12 cellular contexts compared by ENCODE assay signal in genomic region chr2:9258953-9259399, GRCh38. TPM values are rescaled to one million over a fixed set of nuclear protein-coding genes. Genes with fewer than 3 reads are reported as not detected.
DNase-seq lines count a peak whose midpoint lies in the region; TF ChIP-seq lines count a peak whose summit lies in the region.
"Had no signal": no experiment of that assay in that cellular context is flagged by ENCODE, and none has a peak within 500 bp of the region (broad histone marks: within the 10 kb centered on the region; RNA-seq: fewer than 3 reads in every experiment).

No MANE protein-coding gene starts in this region.

- TF ChIP-seq CTCF in RWPE1 (conservative IDR thresholded peaks at IDR 0.05; ENCODE audit: low read depth) (no peak), fibroblast of lung (conservative IDR thresholded peaks at IDR 0.05 in 1 of 2, IDR thresholded peaks at IDR 0.05 in 1 of 2; ENCODE audit: low read depth in 1 of 2, low read length in 2 of 2) (no peak), thyroid gland (IDR thresholded peaks at IDR 0.05) (no peak)

- H3K9me3 ChIP-seq in fibroblast of lung (ENCODE audit: control insufficient read depth, insufficient read depth, low read depth, low read length), result no peaks in the 10 kb centered on the region
- H3K9me3 ChIP-seq in muscle layer of colon (ENCODE audit: low read length), result no peaks in the 10 kb centered on the region
- H3K9me3 ChIP-seq in thyroid gland, result no peaks in the 10 kb centered on the region

- POLR2A ChIA-PET in RWPE1 (lab: Yijun Ruan, JAX; ENCODE audit: low non-redundant PET), result no interaction called here

- H3K4me3 Mint-ChIP-seq in activated T-helper 2 cell treated with anti-CD3 and anti-CD28 coated beads, Interferon-gamma antibody, Interleukin-2, Interleukin-4, amounts not matched to agents 10 μg/mL and 5 μg/mL and 100 μg/mL, durations not matched to agents 14 hours and 24 hours and 36 hours (ENCODE audit: low read depth), result no peak overlapping the region
- H3K4me3 Mint-ChIP-seq: stimulated activated naive CD8-positive, alpha-beta T cell treated with anti-CD3 and anti-CD28 coated beads, Interleukin-15, amount 100 ng/mL, for 72 hours had no signal

- no peak overlapping the region for H3K27ac Mint-ChIP-seq in activated T-helper 2 cell treated with anti-CD3 and anti-CD28 coated beads, Interferon-gamma antibody, Interleukin-2, Interleukin-4, amounts not matched to agents 10 μg/mL and 5 μg/mL and 100 μg/mL, durations not matched to agents 14 hours and 24 hours and 36 hours
- H3K27ac Mint-ChIP-seq: stimulated activated naive CD8-positive, alpha-beta T cell treated with anti-CD3 and anti-CD28 coated beads, Interleukin-15, amount 100 ng/mL, for 72 hours had no signal

- peak overlapping the region; percentile 72 for H3K4me2 ChIP-seq in fibroblast of lung (ENCODE audit: extremely low read depth, insufficient read depth, low read length)
- H3K4me2 ChIP-seq: KMS-11 had no signal

- H3K36me3 ChIP-seq in fibroblast of lung (ENCODE audit: control insufficient read depth, insufficient read depth, low read length) (no peaks in the 10 kb centered on the region), muscle layer of colon (ENCODE audit: insufficient read depth, low read length) (no peaks in the 10 kb centered on the region), thyroid gland (no peaks in the 10 kb centered on the region)

- peaks cover 4% of the 10 kb centered on the region for H3K27me3 Mint-ChIP-seq in activated T-helper 2 cell treated with anti-CD3 and anti-CD28 coated beads, Interferon-gamma antibody, Interleukin-2, Interleukin-4, amounts not matched to agents 10 μg/mL and 5 μg/mL and 100 μg/mL, durations not matched to agents 14 hours and 24 hours and 36 hours (ENCODE audit: low read depth)

- H3K79me2 ChIP-seq in fibroblast of lung (ENCODE audit: control insufficient read depth, insufficient read depth, low read length), result peaks cover 69% of the 10 kb centered on the region

- intact Hi-C loops in thyroid gland (cut with DNase I), result no loop called here
- intact Hi-C loops in activated T-helper 2 cell treated with anti-CD3 and anti-CD28 coated beads, Interferon-gamma antibody, Interleukin-2, Interleukin-4, amounts not matched to agents 10 μg/mL and 5 μg/mL and 100 μg/mL, durations not matched to agents 14 hours and 24 hours and 36 hours (cut with micrococcal nuclease), result no loop called here

- peak overlapping the region; percentile 29 for H2AFZ ChIP-seq in fibroblast of lung (ENCODE audit: low read length)

- H4K20me1 ChIP-seq in fibroblast of lung (ENCODE audit: control insufficient read depth, extremely low read depth, insufficient read depth, low read length), result no peaks in the 10 kb centered on the region

- CTCF ChIA-PET in RWPE1 (lab: Yijun Ruan, JAX), result no interaction called here

- WGBS in thyroid gland, 2 donors, result 42 to 59% methylated on average over 12 of the region's 12 CpGs

- H3K9me3 Mint-ChIP-seq in activated T-helper 2 cell treated with anti-CD3 and anti-CD28 coated beads, Interferon-gamma antibody, Interleukin-2, Interleukin-4, amounts not matched to agents 10 μg/mL and 5 μg/mL and 100 μg/mL, durations not matched to agents 14 hours and 24 hours and 36 hours, result no peaks in the 10 kb centered on the region
- H3K9me3 Mint-ChIP-seq: stimulated activated naive CD8-positive, alpha-beta T cell treated with anti-CD3 and anti-CD28 coated beads, Interleukin-15, amount 100 ng/mL, for 72 hours had no signal

- H3K4me3 ChIP-seq in fibroblast of lung (replicated peaks in 1 of 4; ENCODE audit: control extremely low read depth in 1 of 4, insufficient read depth in 1 of 4, low read depth in 3 of 4, low read length in 4 of 4), result peak overlapping the region in 1 of 4 experiments; percentile 11
- H3K4me3 ChIP-seq in muscle layer of colon (ENCODE audit: low read depth in 1 of 2, low read length in 2 of 2), result peak overlapping the region; percentile 21 to 27
- H3K4me3 ChIP-seq in thyroid gland (replicated peaks in 1 of 3), result no peak overlapping the region

- no peaks in the 10 kb centered on the region for H3K36me3 Mint-ChIP-seq in activated T-helper 2 cell treated with anti-CD3 and anti-CD28 coated beads, Interferon-gamma antibody, Interleukin-2, Interleukin-4, amounts not matched to agents 10 μg/mL and 5 μg/mL and 100 μg/mL, durations not matched to agents 14 hours and 24 hours and 36 hours (ENCODE audit: low read depth)

- H3K9ac ChIP-seq in fibroblast of lung (ENCODE audit: insufficient read depth, low read length) (peak overlapping the region; percentile 46), muscle layer of colon (ENCODE audit: low read length) (no peak overlapping the region)
- H3K9ac ChIP-seq: KMS-11 had no signal

- no peak for TF ChIP-seq POLR2A in thyroid gland (IDR thresholded peaks at IDR 0.05)

- no peaks in the 10 kb centered on the region for H3K27me3 ChIP-seq in fibroblast of lung (ENCODE audit: control insufficient read depth, insufficient read depth, low read length)
- H3K27me3 ChIP-seq in muscle layer of colon (ENCODE audit: control insufficient read depth in 1 of 2, insufficient read depth in 2 of 2, low read length in 2 of 2), result no peaks in the 10 kb centered on the region
- H3K27me3 ChIP-seq in thyroid gland, result no peaks in the 10 kb centered on the region

- no peaks in the 10 kb centered on the region for H3K4me1 Mint-ChIP-seq in activated T-helper 2 cell treated with anti-CD3 and anti-CD28 coated beads, Interferon-gamma antibody, Interleukin-2, Interleukin-4, amounts not matched to agents 10 μg/mL and 5 μg/mL and 100 μg/mL, durations not matched to agents 14 hours and 24 hours and 36 hours (ENCODE audit: low read depth)

- peaks cover 34% of the 10 kb centered on the region for H3K4me1 ChIP-seq in fibroblast of lung (ENCODE audit: control insufficient read depth, extremely low read depth, insufficient read depth, low read length)
- H3K4me1 ChIP-seq in muscle layer of colon (ENCODE audit: insufficient read depth, low read length), result peaks cover 76% of the 10 kb centered on the region
- H3K4me1 ChIP-seq in thyroid gland, result peaks cover 61 to 75% of the 10 kb centered on the region in 2 donors

- H3K27ac ChIP-seq in RWPE1 (peak overlapping the region; percentile 66), fibroblast of lung (ENCODE audit: insufficient read depth, low read length) (peak overlapping the region; percentile 58), muscle layer of colon (ENCODE audit: low read depth, low read length) (peak overlapping the region; percentile 77), thyroid gland (peak overlapping the region; percentile 28 to 81 (median 42))
- H3K27ac ChIP-seq: KMS-11 had no signal

- DNase-seq in RWPE1 (ENCODE audit: low spot score) (no peak), fibroblast of lung (ENCODE audit: low read depth in 2 of 2) (peak; percentile 50 to 51), thyroid gland (no peak), HuH-7.5 (ENCODE audit: low spot score) (no peak), DMS53 (lab: John Stamatoyannopoulos, UW) (no peak), HUDEP-2 (lab: John Stamatoyannopoulos, UW; ENCODE audit: unreplicated experiment in 76 of 76) (no peak)
- no peak for DNase-seq in activated T-helper 2 cell treated with anti-CD3 and anti-CD28 coated beads, Interferon-gamma antibody, Interleukin-2, Interleukin-4, amounts not matched to agents 10 μg/mL and 5 μg/mL and 100 μg/mL, durations not matched to agents 14 hours and 24 hours and 36 hours (ENCODE audit: low spot score)
- DNase-seq: activated CD4-positive, alpha-beta T cell treated with anti-CD3 and anti-CD28 coated beads, Interleukin-2, amount 50 U/mL, for 4 hours; NCI-H2227 treated with DMSO at 0.1 percent for 48 hours; stimulated activated naive CD8-positive, alpha-beta T cell treated with anti-CD3 and anti-CD28 coated beads, Interleukin-15, amount 100 ng/mL, for 72 hours had no signal

RNA-seq across cellular contexts. Expression of gene ASAP2, which starts 52.4 kb away (rescaled TPM):
- 16.4 and 19.2 TPM in 2 replicates for total RNA-seq in fibroblast of lung
- polyA plus RNA-seq in fibroblast of lung, result 19.9 and 24.0 TPM in 2 replicates
- 10.2 and 11.4 TPM in 2 replicates for polyA plus RNA-seq in fibroblast of lung (2012)
- 10.2 and 14.3 TPM in 2 replicates for polyA minus RNA-seq in fibroblast of lung (ENCODE audit: low replicate concordance)
- 10 to 100 TPM; 40.3 to 55.3 (median 47.3) TPM for total RNA-seq in thyroid gland
- total RNA-seq in activated T-helper 2 cell treated with anti-CD3 and anti-CD28 coated beads, Interferon-gamma antibody, Interleukin-2, Interleukin-4, amounts not matched to agents 10 μg/mL and 5 μg/mL and 100 μg/mL, durations not matched to agents 14 hours and 24 hours and 36 hours, result 0.74 and 0.96 TPM in 2 replicates

Comparison
In these comparisons a context has a peak if more than half of its experiments do, and no peak if none do; other contexts are left out.
1. DNase-seq: peak in fibroblast of lung (2 of 2); none in RWPE1 (single experiment), thyroid gland (0 of 2), HuH-7.5 (single experiment), DMS53 (single experiment), HUDEP-2 (0 of 76) and activated T-helper 2 cell treated with anti-CD3 and anti-CD28 coated beads, Interferon-gamma antibody, Interleukin-2, Interleukin-4, amounts not matched to agents 10 μg/mL and 5 μg/mL and 100 μg/mL, durations not matched to agents 14 hours and 24 hours and 36 hours (single experiment).
2. H3K4me3 ChIP-seq: peak in muscle layer of colon (2 of 2); none in thyroid gland (0 of 3).
3. Peak in every context shown above with its lines, with median percentiles within 50 percentile points of each other: H3K27ac ChIP-seq.